1 cellular context compared by ENCODE assay signal in genomic region chr15:78929536-78930264, GRCh38.
TF ChIP-seq lines count a peak whose summit lies in the region.

No MANE protein-coding gene starts in this region.

TF ChIP-seq in WTC11, 78 proteins besides CTCF, POLR2A, EP300 and RAD21 (continued from another document):
- TF ChIP-seq AR (CRISPR knock-in tag; IDR thresholded peaks at IDR 0.05) = no peak
- no peak for TF ChIP-seq ZNF263 (CRISPR knock-in tag; IDR thresholded peaks at IDR 0.05; ENCODE audit: low read depth)
- TF ChIP-seq MYBL2 (CRISPR knock-in tag; IDR thresholded peaks at IDR 0.05) = no peak
- TF ChIP-seq RELA (CRISPR knock-in tag; IDR thresholded peaks at IDR 0.05; ENCODE audit: borderline replicate concordance) = no peak
- no peak for TF ChIP-seq ATF1 (CRISPR knock-in tag; IDR thresholded peaks at IDR 0.05)
- TF ChIP-seq USF2 (CRISPR knock-in tag; IDR thresholded peaks at IDR 0.05) = no peak
- no peak for TF ChIP-seq ARID4B (CRISPR knock-in tag; IDR thresholded peaks at IDR 0.05; ENCODE audit: borderline replicate concordance)
- no peak for TF ChIP-seq ELF4 (CRISPR knock-in tag; IDR thresholded peaks at IDR 0.05; ENCODE audit: low read depth)
- no peak for TF ChIP-seq MAX (CRISPR knock-in tag; IDR thresholded peaks at IDR 0.05)
- no peak for TF ChIP-seq JAZF1 (CRISPR knock-in tag; IDR thresholded peaks at IDR 0.05)
- TF ChIP-seq GTF2I (CRISPR knock-in tag; conservative IDR thresholded peaks at IDR 0.05) = no peak
- no peak for TF ChIP-seq SP1 (CRISPR knock-in tag; conservative IDR thresholded peaks at IDR 0.05)
- TF ChIP-seq ATF6 (CRISPR knock-in tag; IDR thresholded peaks at IDR 0.05) = no peak
- no peak for TF ChIP-seq USF1 (CRISPR knock-in tag; IDR thresholded peaks at IDR 0.05)
- no peak for TF ChIP-seq HMGXB4 (CRISPR knock-in tag; IDR thresholded peaks at IDR 0.05)
